Comparison of ENCODE assay signal across 8 cellular contexts in genomic region chr7:119270045-119270464, GRCh38.
DNase-seq lines count a peak whose midpoint lies in the region; ATAC-seq, FAIRE-seq and TF ChIP-seq lines count a peak whose summit lies in the region.

No MANE protein-coding gene starts in this region.

- H3K79me2 ChIP-seq in GM12878 (ENCODE audit: control insufficient read depth, insufficient read depth, low read length): no peaks in the 10 kb centered on the region

- no peak for TF ChIP-seq POLR2A in GM12878 (IDR thresholded peaks at IDR 0.05; ENCODE audit: low read depth, low read length)
- TF ChIP-seq POLR2A in testis (IDR thresholded peaks at IDR 0.05): no peak

- 14% methylated on average over 7 of the region's 7 CpGs for WGBS in GM12878 (ENCODE audit: insufficient coverage, insufficient replicate concordance, low lambda C conversion rate, missing lambda C conversion rate)
- WGBS in testis, 2 donors: 10 to 19% methylated on average over 6 to 7 of the region's 7 CpGs

- DNase-seq in HT-29 (ENCODE audit: low spot score) (peak; percentile 76), NCI-H82 treated with DMSO at 0.1 percent for 48 hours (lab: John Stamatoyannopoulos, UW; ENCODE audit: unreplicated experiment) (peak; percentile 37), GM12878 (ENCODE audit: low read depth, low spot score) (no peak), kidney (no peak), testis (peak; percentile 79)

- POLR2A ChIA-PET in GM12878 (lab: Charles Lee): no interaction called here

- BruUV-seq in GM12878 (replicated peaks; lab: Mats Ljungman, UMichigan): no TSS peak

- H3K4me1 ChIP-seq in GM12878 (ENCODE audit: control insufficient read depth, insufficient read depth, low read length) (no peaks in the 10 kb centered on the region), kidney (ENCODE audit: control insufficient read depth in 1 of 2, insufficient read depth in 1 of 2, low read depth in 1 of 2, low read length in 2 of 2) (no peaks in the 10 kb centered on the region), testis (no peaks in the 10 kb centered on the region)

- FAIRE-seq in G401.6 (lab: Jason Lieb, UNC) (peak; percentile 33), GM12878 (lab: Jason Lieb, UNC) (peak; percentile 93), kidney (lab: Jason Lieb, UNC) (no peak)

- H4K20me1 ChIP-seq in GM12878 (ENCODE audit: control insufficient read depth, insufficient read depth): no peaks in the 10 kb centered on the region

- SMC1A ChIA-PET in GM12878 (lab: Charles Lee; ENCODE audit: uncharacterized antibody, unreplicated experiment): no interaction called here

- H3K4me3 ChIP-seq in GM12878 (no peak overlapping the region), kidney (ENCODE audit: low read length in 2 of 2) (no peak overlapping the region), testis (no peak overlapping the region)

- H2AFZ ChIP-seq in GM12878 (ENCODE audit: control insufficient read depth, low read depth, low read length): peak overlapping the region; percentile 21; the same call in 1 of the 2 replicates

- intact Hi-C loops in GM12878 (cut with micrococcal nuclease; ENCODE audit: unreplicated experiment): loop anchor here (1.0 to 5.0 kb wide), 3 partner anchors 1002 to 1455 kb away; no protein-coding TSS in a partner anchor
- intact Hi-C loops in kidney (cut with DNase I): no loop called here
- intact Hi-C loops in testis (cut with DNase I; ENCODE audit: low total_unique reads): no loop called here

- H3K27me3 ChIP-seq in GM12878 (replicated peaks in 1 of 2; ENCODE audit: control insufficient read depth in 2 of 2, insufficient read depth in 2 of 2, low read length in 1 of 2) (no peaks in the 10 kb centered on the region), testis (no peaks in the 10 kb centered on the region)

- ATAC-seq in GM21786 (IDR thresholded peaks at IDR 0.05; ENCODE audit: unreplicated experiment): peak; percentile 98
- ATAC-seq in GM12878: peak; percentile 98

- no peak for TF ChIP-seq EP300 in GM12878 (IDR thresholded peaks at IDR 0.05; ENCODE audit: borderline replicate concordance in 1 of 2, control insufficient read depth in 1 of 2, low read depth in 2 of 2, low read length in 2 of 2)

- H3K27ac ChIP-seq in 22Rv1 (no peak overlapping the region), GM12878 (ENCODE audit: control insufficient read depth, insufficient read depth) (no peak overlapping the region), kidney (ENCODE audit: low read depth in 2 of 2, low read length in 2 of 2) (no peak overlapping the region), testis (no peak overlapping the region)

- no peaks in the 10 kb centered on the region for H3K9me3 ChIP-seq in GM12878 (replicated peaks; ENCODE audit: control insufficient read depth, insufficient read depth, low read length)
- no peaks in the 10 kb centered on the region for H3K9me3 ChIP-seq in kidney (ENCODE audit: control insufficient read depth in 1 of 2, low read length in 2 of 2)
- H3K9me3 ChIP-seq in testis: no peaks in the 10 kb centered on the region

- TF ChIP-seq CTCF in 22Rv1 (IDR thresholded peaks at IDR 0.05) (peak; percentile 98), GM12878 (IDR thresholded peaks at IDR 0.05 in 2 of 3, conservative IDR thresholded peaks at IDR 0.05 in 1 of 3; ENCODE audit: control insufficient read depth in 2 of 3, extremely low read depth in 1 of 3, insufficient read depth in 1 of 3, low read depth in 3 of 3, low read length in 3 of 3) (peak; percentile 78 to 89 (median 87)), kidney (IDR thresholded peaks at IDR 0.05; ENCODE audit: borderline replicate concordance, extremely low read depth, insufficient read depth) (peak; percentile 71), testis (IDR thresholded peaks at IDR 0.05) (peak; percentile 20 to 86 (median 60))

- H3K4me2 ChIP-seq in GM12878 (ENCODE audit: control insufficient read depth, insufficient read depth): no peak overlapping the region

- H3K9ac ChIP-seq in GM12878 (ENCODE audit: control insufficient read depth, insufficient read depth, low read length) (no peak overlapping the region), kidney (ENCODE audit: low read length in 2 of 2) (no peak overlapping the region)

- RAD21 ChIA-PET in GM12878 (lab: Charles Lee; ENCODE audit: unreplicated experiment): no interaction called here

- in situ Hi-C loops in GM12878 (cut with MboI): loop anchor here (10.0 to 25.0 kb wide), 2 partner anchors 1005 to 1292 kb away; partner anchors contain the start of gene KCND2

- CTCF ChIA-PET in GM12878 (lab: Yijun Ruan, JAX): interaction anchor here (2.2 kb wide), 1 partner anchor 1003 kb away, joined by 5 read pairs; the partner anchor contains the start of gene KCND2

- peak; percentile 74 for TF ChIP-seq RAD21 in GM12878 (IDR thresholded peaks at IDR 0.05; ENCODE audit: insufficient read depth, low read depth, low read length)

- H3K36me3 ChIP-seq in GM12878 (ENCODE audit: control insufficient read depth in 2 of 2, insufficient read depth in 2 of 2, low read length in 1 of 2): no peaks in the 10 kb centered on the region
- no peaks in the 10 kb centered on the region for H3K36me3 ChIP-seq in kidney (ENCODE audit: control insufficient read depth in 1 of 2, insufficient read depth in 2 of 2, low read length in 2 of 2)
- no peaks in the 10 kb centered on the region for H3K36me3 ChIP-seq in testis (ENCODE audit: low read depth, missing control alignments)

TF ChIP-seq in GM12878, 131 proteins besides CTCF, POLR2A, EP300 and RAD21:
- TF ChIP-seq SMC3 (IDR thresholded peaks at IDR 0.05; ENCODE audit: borderline replicate concordance, low read length): peak; percentile 71; the same call in 1 of the 2 replicates
- TF ChIP-seq YY1 (IDR thresholded peaks at IDR 0.05; ENCODE audit: low read depth, low read length): peak; percentile 59; the same call in 1 of the 2 replicates
- TF ChIP-seq MYC (IDR thresholded peaks at IDR 0.05; ENCODE audit: insufficient read depth, insufficient read length, insufficient replicate concordance, low read length, severe bottlenecking): no peak
- TF ChIP-seq FOXM1 (IDR thresholded peaks at IDR 0.05; ENCODE audit: low read depth, low read length): no peak

Comparison
In these comparisons a context has a peak if more than half of its experiments do, and no peak if none do; other contexts are left out.
1. DNase-seq: peak in HT-29 (single experiment), NCI-H82 treated with DMSO at 0.1 percent for 48 hours (single experiment) and testis (single experiment); none in GM12878 (single experiment) and kidney (single experiment).
2. Peak in every context shown above with its lines, with median percentiles within 50 percentile points of each other: CTCF ChIP-seq.